ENCODE assay signal across 8 cellular contexts in genomic region chr17:17900615-17901520, GRCh38.
DNase-seq lines count a peak whose midpoint lies in the region; ATAC-seq, FAIRE-seq and TF ChIP-seq lines count a peak whose summit lies in the region.

No MANE protein-coding gene starts in this region.

- in situ Hi-C loops in astrocyte of the cerebellum (cut with HindIII; ENCODE audit: low sequenced_read_pairs) = no loop called here

- H3K27ac ChIP-seq in A549 = peak overlapping the region; percentile 74 to 84
- H3K27ac ChIP-seq in kidney (ENCODE audit: low read depth in 2 of 2, low read length in 2 of 2) = peak overlapping the region; percentile 37 to 45
- peak overlapping the region in 1 of 2 donors; percentile 50 for H3K27ac ChIP-seq in testis

- H3K4me3 ChIP-seq in A549 (no peak overlapping the region), astrocyte of the cerebellum (ENCODE audit: low read depth, low read length) (no peak overlapping the region), kidney (ENCODE audit: low read length in 2 of 2) (peak overlapping the region in 1 of 2 donors; percentile 17), testis (no peak overlapping the region)

- 27% methylated on average over 7 of the region's 7 CpGs for WGBS in A549 (ENCODE audit: missing lambda C conversion rate)
- WGBS in testis, 2 donors = 20 to 25% methylated on average over 7 of the region's 7 CpGs

- peak; percentile 83 to 84 for ATAC-seq in A549
- ATAC-seq in HG02678 (IDR thresholded peaks at IDR 0.05; ENCODE audit: unreplicated experiment) = no peak

- TF ChIP-seq RAD21 in A549 (conservative IDR thresholded peaks at IDR 0.05 in 1 of 2, IDR thresholded peaks at IDR 0.05 in 1 of 2) = no peak

- H3K27me3 ChIP-seq in testis = no peaks in the 10 kb centered on the region

- peak; percentile 12 to 78; a peak in 2 of 5 replicates for TF ChIP-seq EP300 in A549 (IDR thresholded peaks at IDR 0.05)

- intact Hi-C loops in kidney (cut with DNase I) (no loop called here), testis (cut with DNase I; ENCODE audit: low total_unique reads) (no loop called here)

- H3K36me3 ChIP-seq in kidney (ENCODE audit: control insufficient read depth in 1 of 2, insufficient read depth in 2 of 2, low read length in 2 of 2) = peaks cover 7 to 11% of the 10 kb centered on the region in 2 donors
- no peaks in the 10 kb centered on the region for H3K36me3 ChIP-seq in testis (ENCODE audit: low read depth, missing control alignments)

- TF ChIP-seq CTCF in A549 (IDR thresholded peaks at IDR 0.05) (no peak), astrocyte of the cerebellum (IDR thresholded peaks at IDR 0.05; ENCODE audit: low read depth, low read length, missing control alignments) (no peak), kidney (IDR thresholded peaks at IDR 0.05; ENCODE audit: borderline replicate concordance, extremely low read depth, insufficient read depth) (no peak), testis (IDR thresholded peaks at IDR 0.05) (no peak)

- H3K4me1 ChIP-seq in A549 (peaks cover 50% of the 10 kb centered on the region), kidney (ENCODE audit: control insufficient read depth in 1 of 2, insufficient read depth in 1 of 2, low read depth in 1 of 2, low read length in 2 of 2) (peaks cover 8% of the 10 kb centered on the region in 2 donors), testis (peaks cover 30% of the 10 kb centered on the region)

- peak overlapping the region; percentile 62 for H3K4me2 ChIP-seq in A549

- TF ChIP-seq POLR2A in A549 (IDR thresholded peaks at IDR 0.05; ENCODE audit: low read length) = no peak
- TF ChIP-seq POLR2A in testis (IDR thresholded peaks at IDR 0.05) = no peak

- DNase-seq in A549 (ENCODE audit: low read depth in 1 of 2, low spot score in 1 of 2) (peak; percentile 83 to 85), LHCN-M2 (ENCODE audit: low read depth) (peak; percentile 97), astrocyte of the cerebellum (ENCODE audit: low read depth) (peak; percentile 95), kidney (peak; percentile 92), testis (peak; percentile 90), NCI-H2171 (lab: John Stamatoyannopoulos, UW) (no peak)
- DNase-seq in activated CD4-positive, alpha-beta T cell treated with anti-CD3 and anti-CD28 coated beads for 1 hour = no peak

- H3K9me3 ChIP-seq in A549 (no peaks in the 10 kb centered on the region), kidney (ENCODE audit: control insufficient read depth in 1 of 2, low read length in 2 of 2) (no peaks in the 10 kb centered on the region), testis (no peaks in the 10 kb centered on the region)

- POLR2A ChIA-PET in A549 (lab: Yijun Ruan, JAX) = interaction anchor here (0.6 to 1.2 kb wide), 4 partner anchors 10 to 134 kb away, joined by 3 to 5 read pairs (median 4); no protein-coding TSS in a partner anchor

- no peak overlapping the region for H3K9ac ChIP-seq in kidney (ENCODE audit: low read length in 2 of 2)

- CTCF ChIA-PET in A549 (lab: Yijun Ruan, JAX) = interaction anchor here (0.7 to 9.2 kb wide), 11 partner anchors 9 to 384 kb away, joined by 3 to 122 read pairs (median 8); partner anchors contain the start of genes DRC3 and TOM1L2

- FAIRE-seq in A549 (lab: Jason Lieb, UNC) = peak; percentile 78
- FAIRE-seq in kidney (lab: Jason Lieb, UNC) = no peak

TF ChIP-seq in A549, 52 proteins besides CTCF, POLR2A, EP300 and RAD21 (continues in another document):
- TF ChIP-seq HOXA7 (CRISPR knock-in tag; IDR thresholded peaks at IDR 0.05) (no peak), JUNB (IDR thresholded peaks at IDR 0.05) (peak; percentile 48; the same call in 1 of the 2 replicates), CBX2 (IDR thresholded peaks at IDR 0.05; ENCODE audit: borderline replicate concordance, low read depth) (no peak), HOXB13 (CRISPR knock-in tag; IDR thresholded peaks at IDR 0.05; ENCODE audit: low read depth) (no peak), FOSB (CRISPR knock-in tag; IDR thresholded peaks at IDR 0.05) (no peak), NR3C1 (IDR thresholded peaks at IDR 0.05) (no peak), USF2 (IDR thresholded peaks at IDR 0.05) (no peak), SMC3 (IDR thresholded peaks at IDR 0.05) (no peak), KDM1A (IDR thresholded peaks at IDR 0.05; ENCODE audit: low read depth) (no peak), RARB (CRISPR knock-in tag; IDR thresholded peaks at IDR 0.05) (no peak), CHD4 (IDR thresholded peaks at IDR 0.05; ENCODE audit: borderline replicate concordance) (no peak), BHLHE40 (IDR thresholded peaks at IDR 0.05; ENCODE audit: low read depth, low read length) (no peak), EHF (CRISPR knock-in tag; IDR thresholded peaks at IDR 0.05) (no peak), NFE2L2 (conservative IDR thresholded peaks at IDR 0.05; ENCODE audit: low read length) (no peak), RFX5 (IDR thresholded peaks at IDR 0.05) (no peak), GATA3 (IDR thresholded peaks at IDR 0.05; ENCODE audit: borderline replicate concordance) (peak; percentile 43; the same call in 1 of the 2 replicates), ZFP36 (IDR thresholded peaks at IDR 0.05; ENCODE audit: borderline replicate concordance, partially characterized antibody) (no peak), JUN (IDR thresholded peaks at IDR 0.05) (peak; percentile 56 to 81; a peak in 3 of 5 replicates), FOSL2 (IDR thresholded peaks at IDR 0.05) (no peak), FOSL2 (CRISPR knock-in tag; IDR thresholded peaks at IDR 0.05) (no peak), HMGXB4 (CRISPR knock-in tag; IDR thresholded peaks at IDR 0.05; ENCODE audit: borderline replicate concordance) (no peak), MAX (IDR thresholded peaks at IDR 0.05) (peak; percentile 38; the same call in 1 of the 2 replicates), ELK1 (IDR thresholded peaks at IDR 0.05; ENCODE audit: low read depth, low read length) (no peak), ZNF302 (CRISPR knock-in tag; IDR thresholded peaks at IDR 0.05) (no peak), RCOR1 (IDR thresholded peaks at IDR 0.05; ENCODE audit: low read depth, low read length) (no peak), HOXB5 (CRISPR knock-in tag; IDR thresholded peaks at IDR 0.05) (no peak), MYC (IDR thresholded peaks at IDR 0.05; ENCODE audit: borderline replicate concordance, low read length) (no peak), RNF2 (IDR thresholded peaks at IDR 0.05; ENCODE audit: borderline replicate concordance, low read depth) (no peak), CHD2 (IDR thresholded peaks at IDR 0.05; ENCODE audit: low read length, partially characterized antibody) (no peak), SREBF2 (IDR thresholded peaks at IDR 0.05) (no peak), PHF8 (IDR thresholded peaks at IDR 0.05; ENCODE audit: borderline replicate concordance, low read depth) (no peak), ESRRA (IDR thresholded peaks at IDR 0.05; ENCODE audit: borderline replicate concordance, low read length) (no peak), CBX8 (IDR thresholded peaks at IDR 0.05) (no peak), MAZ (IDR thresholded peaks at IDR 0.05; ENCODE audit: borderline replicate concordance, low read depth, low read length) (no peak), PBX3 (IDR thresholded peaks at IDR 0.05) (no peak), CEBPB (IDR thresholded peaks at IDR 0.05) (peak; percentile 49 to 77; a peak in 3 of 4 replicates)

Comparison
In these comparisons a context has a peak if more than half of its experiments do, and no peak if none do; other contexts are left out.
1. DNase-seq: peak in A549 (2 of 2), LHCN-M2 (single experiment), astrocyte of the cerebellum (single experiment), kidney (single experiment) and testis (single experiment); none in NCI-H2171 (single experiment) and activated CD4-positive, alpha-beta T cell treated with anti-CD3 and anti-CD28 coated beads for 1 hour (single experiment).